In the genomic region with DNA sequence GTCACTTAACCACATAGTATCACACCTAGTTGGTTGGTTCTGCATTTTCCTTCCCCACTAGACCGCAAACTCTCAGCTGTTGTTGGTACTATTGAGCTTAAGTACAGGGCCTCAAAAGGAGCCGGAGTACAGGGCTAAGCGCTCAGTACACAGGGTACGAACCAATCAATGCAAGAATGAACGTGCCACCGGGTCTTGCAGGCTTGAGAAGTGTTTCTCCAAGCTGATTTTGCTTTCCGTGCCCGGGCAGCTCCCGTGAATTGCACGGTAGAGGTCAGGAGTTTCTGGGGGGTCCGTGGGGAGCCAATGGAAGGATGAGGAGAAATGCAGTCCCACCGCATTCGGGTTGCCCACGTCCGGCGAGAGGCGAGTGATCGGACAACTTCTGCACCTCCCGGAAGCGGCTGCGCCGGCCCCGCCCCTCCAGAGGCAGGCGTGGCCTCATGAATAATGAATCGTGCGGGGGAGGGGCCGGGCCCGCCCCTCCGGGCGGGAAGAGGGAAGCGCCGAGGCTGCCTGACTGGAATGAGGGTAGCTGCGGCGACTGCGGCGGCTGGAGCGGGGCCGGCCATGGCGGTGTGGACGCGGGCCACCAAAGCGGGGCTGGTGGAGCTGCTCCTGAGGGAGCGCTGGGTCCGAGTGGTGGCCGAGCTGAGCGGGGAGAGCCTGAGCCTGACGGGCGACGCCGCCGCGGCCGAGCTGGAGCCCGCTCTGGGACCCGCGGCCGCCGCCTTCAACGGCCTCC, we compare ENCODE assay signal across 8 cellular contexts.
DNase-seq lines count a peak whose midpoint lies in the region; ATAC-seq and TF ChIP-seq lines count a peak whose summit lies in the region.

Gene SNTB2, plus strand, starts transcription at position 523 of the 745 bp plus-strand sequence. Its CDS starts 3 bp downstream, at position 526.

- ATAC-seq in GM18867 (IDR thresholded peaks at IDR 0.05; ENCODE audit: unreplicated experiment) (peak; percentile 83), HG03097 (IDR thresholded peaks at IDR 0.05; ENCODE audit: low FRiP score, unreplicated experiment) (peak; percentile 65)

- CTCF ChIA-PET in AG04449 (lab: Yijun Ruan, JAX): interaction anchor here (1.0 to 3.2 kb wide), 4 partner anchors 100 to 284 kb away, joined by 3 to 25 read pairs (median 4); no protein-coding TSS in a partner anchor

- no peak for TF ChIP-seq CTCF in AG04449 (IDR thresholded peaks at IDR 0.05; ENCODE audit: insufficient read depth, low read length, missing control alignments)

- POLR2A ChIA-PET in AG04449 (lab: Yijun Ruan, JAX): interaction anchor here (1.0 to 1.5 kb wide), 2 partner anchors 36 to 152 kb away, joined by 3 to 4 read pairs; partner anchors contain the start of genes COG8 and NIP7

- no peak for DNase-seq in AG04449 (ENCODE audit: low read depth, low spot score)
- peak; percentile 73 for DNase-seq in NCI-H2227 treated with DMSO at 0.1 percent for 48 hours (lab: John Stamatoyannopoulos, UW)
- DNase-seq in activated CD4-positive, CD25-positive, alpha-beta regulatory T cell treated with anti-CD3 and anti-CD28 coated beads, Interleukin-2, amount 50 U/mL, for 16 hours (ENCODE audit: low read depth, low spot score): peak; percentile 60
- peak; percentile 90 for DNase-seq in cerebellar cortex (ENCODE audit: low spot score)
- DNase-seq in islet precursor cell: peak; percentile 96
- DNase-seq in stimulated activated CD4-positive, alpha-beta T cell treated with anti-CD3 and anti-CD28 coated beads, Interleukin-12 subunit alpha, Interleukin-12 subunit beta, amount 100 ng/mL, for 48 hours (ENCODE audit: low read depth in 2 of 3, low spot score in 1 of 3): peak; percentile 65 to 82 (median 66)

- peak within 1 kb of the TSS; percentile 76 for H3K4me3 ChIP-seq in AG04449 (ENCODE audit: low read depth, low read length)
